Comparison of ENCODE assay signal across 8 cellular contexts in genomic region chr14:105300542-105301102, GRCh38. TPM values are rescaled to one million over a fixed set of nuclear protein-coding genes. Genes with fewer than 3 reads are reported as not detected.
A peak's percentile ranks its signal among the peaks of the same experiment; 100 is the strongest.
DNase-seq lines count a peak whose midpoint lies in the region; ATAC-seq and TF ChIP-seq lines count a peak whose summit lies in the region.

Gene BRF1, minus strand, starts transcription at chr14:105301001. Its CDS starts 372 bp downstream, at chr14:105300629.

- in situ Hi-C loops in endometrial microvascular endothelial cells (cut with HindIII; ENCODE audit: inconsistent ontology term, low pct_unique_long_range_greater_than_20kb, low sequenced_read_pairs): no loop called here

- H3K4me1 ChIP-seq in NT2/D1 (ENCODE audit: insufficient read depth, insufficient read length): peaks cover 4% of the 10 kb centered on the region

- H3K4me3 ChIP-seq in NT2/D1 (ENCODE audit: insufficient read length, low read depth): peak within 1 kb of the TSS; percentile 90

- H3K27me3 Mint-ChIP-seq in mesothelial cell of epicardium (ENCODE audit: low read depth): no peaks in the 10 kb centered on the region

- DNase-seq in CD1c-positive myeloid dendritic cell (ENCODE audit: extremely low spot score) (peak; percentile 95), NT2/D1 (ENCODE audit: low read depth, low spot score) (peak; percentile 81), mesothelial cell of epicardium (ENCODE audit: low spot score in 2 of 2, unreplicated experiment in 2 of 2) (peak; percentile 94 to 98)
- DNase-seq in activated CD8-positive, alpha-beta memory T cell treated with anti-CD3 and anti-CD28 coated beads, Interleukin-2, amount 50 U/mL, for 24 hours (ENCODE audit: extremely low read depth): peak; percentile 89
- peak; percentile 96 to 97 for DNase-seq in stimulated activated CD8-positive, alpha-beta memory T cell treated with anti-CD3 and anti-CD28 coated beads, Interleukin-15, amount 100 ng/mL, for 48 hours (ENCODE audit: low read depth in 2 of 2)

- TF ChIP-seq CTCF in mesothelial cell of epicardium (IDR thresholded peaks at IDR 0.05; ENCODE audit: unreplicated experiment): no peak

- peak within 1 kb of the TSS; percentile 96 for H3K9ac ChIP-seq in NT2/D1 (ENCODE audit: insufficient read length, low read depth)

- peaks cover 7% of the 10 kb centered on the region for H3K27me3 ChIP-seq in NT2/D1 (ENCODE audit: insufficient read depth, insufficient read length)

- H3K36me3 ChIP-seq in NT2/D1 (ENCODE audit: insufficient read depth, insufficient read length, low read length): no peaks in the 10 kb centered on the region

- no peaks in the 10 kb centered on the region for H3K9me3 ChIP-seq in NT2/D1 (ENCODE audit: insufficient read depth, low read length)

- H3K4me3 Mint-ChIP-seq in mesothelial cell of epicardium: peak within 1 kb of the TSS; percentile 89

- peak within 1 kb of the TSS; percentile 94 for H3K27ac Mint-ChIP-seq in mesothelial cell of epicardium

- H3K36me3 Mint-ChIP-seq in mesothelial cell of epicardium: no peaks in the 10 kb centered on the region

- H3K4me1 Mint-ChIP-seq in mesothelial cell of epicardium: peaks cover 9% of the 10 kb centered on the region

- ATAC-seq in GM19395 (IDR thresholded peaks at IDR 0.05; ENCODE audit: unreplicated experiment) (peak; percentile 79), HG03521 (IDR thresholded peaks at IDR 0.05; ENCODE audit: unreplicated experiment) (peak; percentile 83)

- peaks cover 4% of the 10 kb centered on the region for H3K9me3 Mint-ChIP-seq in mesothelial cell of epicardium

RNA-seq across cellular contexts. Expression of gene BRF1, which starts in this region (rescaled TPM):
- total RNA-seq in endometrial microvascular endothelial cells (ENCODE audit: inconsistent ontology term) (32.7 TPM), mesothelial cell of epicardium (72.8 to 78.6 TPM (median 75.0 TPM) in 3 replicates)

Comparison
In these comparisons a context has a peak if more than half of its experiments do, and no peak if none do; other contexts are left out.
1. Peak in every context shown above with its lines: DNase-seq, ATAC-seq and H3K4me3 ChIP-seq.